In genomic region chr17:17681187-17681743, GRCh38 we compare ENCODE assay signal across 1 cellular context.
A peak's percentile ranks its signal among the peaks of the same experiment; 100 is the strongest.
TF ChIP-seq lines count a peak whose summit lies in the region.

RAI1 (plus strand) TSS chr17:17681458; CDS start chr17:17792949, 111,491 bp downstream.

TF ChIP-seq in K562, 482 proteins besides CTCF, POLR2A, EP300 and RAD21 (continued from another document and continues in another):
- TF ChIP-seq PKNOX1 (IDR thresholded peaks at IDR 0.05) (no peak), ZBTB5 (IDR thresholded peaks at IDR 0.05) (no peak), PCBP1 (IDR thresholded peaks at IDR 0.05; ENCODE audit: low read depth, low read length, poor library complexity, severe bottlenecking) (peak; percentile 39), GATAD2B (IDR thresholded peaks at IDR 0.05; ENCODE audit: borderline replicate concordance) (peak; percentile 64), EWSR1 (IDR thresholded peaks at IDR 0.05; ENCODE audit: borderline replicate concordance, low read depth, partially characterized antibody) (no peak), ZSCAN32 (CRISPR knock-in tag; IDR thresholded peaks at IDR 0.05) (no peak), E2F6 (IDR thresholded peaks at IDR 0.05; ENCODE audit: borderline replicate concordance in 1 of 2, extremely low read depth in 1 of 2, insufficient read depth in 1 of 2, insufficient read length in 1 of 2, low read depth in 1 of 2, low read length in 1 of 2, poor library complexity in 1 of 2, severe bottlenecking in 1 of 2) (peak in 1 of 2 experiments; percentile 49), ZKSCAN3 (CRISPR knock-in tag; IDR thresholded peaks at IDR 0.05) (no peak), YY1 (IDR thresholded peaks at IDR 0.05; ENCODE audit: borderline replicate concordance in 1 of 3, control insufficient read depth in 1 of 3, extremely low read depth in 1 of 3, insufficient read depth in 3 of 3, insufficient read length in 1 of 3, insufficient replicate concordance in 2 of 3, low read depth in 1 of 3, low read length in 2 of 3) (peak in 1 of 3 experiments; percentile 40), TBP (optimal IDR thresholded peaks at IDR 0.05; ENCODE audit: low read depth, low read length) (peak; percentile 46), NCOA2 (IDR thresholded peaks at IDR 0.05; ENCODE audit: partially characterized antibody in 2 of 2) (no peak), MXD1 (CRISPR knock-in tag; IDR thresholded peaks at IDR 0.05; ENCODE audit: borderline replicate concordance, poor library complexity, severe bottlenecking) (no peak), EGR1 (conservative IDR thresholded peaks at IDR 0.05) (no peak), L3MBTL2 (IDR thresholded peaks at IDR 0.05) (no peak), TAF1 (IDR thresholded peaks at IDR 0.05; ENCODE audit: control insufficient read depth, extremely low read depth, insufficient read depth, low read length, severe bottlenecking) (peak; percentile 69), XRCC4 (IDR thresholded peaks at IDR 0.05; ENCODE audit: extremely low read depth, insufficient read depth, insufficient read length) (no peak), GABPA (tag; conservative IDR thresholded peaks at IDR 0.05; ENCODE audit: low read depth) (peak; percentile 85), RBBP5 (IDR thresholded peaks at IDR 0.05; ENCODE audit: borderline replicate concordance, insufficient read depth, low read length, poor library complexity, severe bottlenecking) (peak; percentile 49), ZBTB11 (CRISPR knock-in tag; IDR thresholded peaks at IDR 0.05) (peak; percentile 64 to 95 (median 81); a peak in 5 of 6 replicates), SMARCE1 (IDR thresholded peaks at IDR 0.05) (no peak), HMGXB4 (CRISPR knock-in tag; IDR thresholded peaks at IDR 0.05) (peak; percentile 79), RCOR1 (IDR thresholded peaks at IDR 0.05; ENCODE audit: borderline replicate concordance in 1 of 2, low read depth in 2 of 2, low read length in 2 of 2) (no peak), ZNF274 (IDR thresholded peaks at IDR 0.05; ENCODE audit: borderline replicate concordance, low read depth, low read length) (no peak), ZNF778 (CRISPR knock-in tag; IDR thresholded peaks at IDR 0.05) (no peak), VEZF1 (CRISPR knock-in tag; IDR thresholded peaks at IDR 0.05) (peak; percentile 96), PHF20 (IDR thresholded peaks at IDR 0.05; ENCODE audit: partially characterized antibody) (no peak), HDGF (IDR thresholded peaks at IDR 0.05) (no peak), ETV6 (IDR thresholded peaks at IDR 0.05; ENCODE audit: borderline replicate concordance in 1 of 2, low read depth in 2 of 2, low read length in 1 of 2) (no peak), ETV6 (CRISPR knock-in tag; IDR thresholded peaks at IDR 0.05; ENCODE audit: borderline replicate concordance) (no peak), ESRRA (IDR thresholded peaks at IDR 0.05; ENCODE audit: borderline replicate concordance, low read depth) (no peak), BRD4 (IDR thresholded peaks at IDR 0.05) (no peak), GTF2E2 (tag; IDR thresholded peaks at IDR 0.05) (no peak), ZBTB26 (CRISPR knock-in tag; IDR thresholded peaks at IDR 0.05) (no peak), POLR2AphosphoS5 (IDR thresholded peaks at IDR 0.05; ENCODE audit: control insufficient read depth, insufficient read depth, low read depth, low read length) (no peak), MBD1 (CRISPR knock-in tag; IDR thresholded peaks at IDR 0.05) (no peak), CBX5 (IDR thresholded peaks at IDR 0.05; ENCODE audit: borderline replicate concordance, low read depth) (no peak), CTBP1 (IDR thresholded peaks at IDR 0.05; ENCODE audit: borderline replicate concordance) (peak; percentile 66; the same call in 1 of the 2 replicates), POLR2G (IDR thresholded peaks at IDR 0.05; ENCODE audit: low read depth, low read length) (peak; percentile 82), SMARCB1 (IDR thresholded peaks at IDR 0.05; ENCODE audit: insufficient read length, low read depth) (no peak), LCOR (CRISPR knock-in tag; IDR thresholded peaks at IDR 0.05) (no peak), TFE3 (CRISPR knock-in tag; IDR thresholded peaks at IDR 0.05) (no peak), RBFOX2 (IDR thresholded peaks at IDR 0.05; ENCODE audit: low read depth, low read length) (peak; percentile 73), ZNF3 (CRISPR knock-in tag; IDR thresholded peaks at IDR 0.05) (no peak), ZNF224 (CRISPR knock-in tag; IDR thresholded peaks at IDR 0.05) (no peak), ILK (tag; IDR thresholded peaks at IDR 0.05; ENCODE audit: borderline replicate concordance, low read depth) (no peak), ZNF76 (CRISPR knock-in tag; IDR thresholded peaks at IDR 0.05; ENCODE audit: borderline replicate concordance) (no peak), HCFC1 (IDR thresholded peaks at IDR 0.05; ENCODE audit: low read depth, low read length) (0 out of 2 replicates have a peak, but pooled peaks have one; percentile 31), ZNF354B (CRISPR knock-in tag; IDR thresholded peaks at IDR 0.05) (no peak), DNMT1 (IDR thresholded peaks at IDR 0.05) (no peak), ZBTB1 (CRISPR knock-in tag; IDR thresholded peaks at IDR 0.05; ENCODE audit: borderline replicate concordance, low read depth) (0 out of 2 replicates have a peak, but pooled peaks have one; percentile 32)
